Comparison of ENCODE assay signal across 28 cellular contexts in the genomic region with DNA sequence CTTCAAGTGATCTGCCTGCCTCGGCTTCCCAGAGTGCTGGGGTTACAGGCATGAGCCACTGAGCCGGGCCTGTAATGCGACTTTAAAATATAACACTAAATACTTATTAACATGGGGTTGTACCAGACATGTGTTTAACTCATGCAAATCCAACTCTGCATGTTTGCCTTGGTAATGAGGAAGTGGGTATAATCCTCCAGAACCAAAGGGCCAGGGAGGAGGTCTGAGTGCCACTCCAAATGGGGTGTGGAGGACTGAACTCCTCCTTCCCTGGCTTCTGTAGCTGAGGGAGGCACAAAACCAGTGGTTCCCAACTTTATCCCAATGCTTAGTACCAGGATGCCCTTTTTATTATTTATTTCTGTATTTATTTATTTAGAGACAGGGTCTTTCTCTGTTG.
DNase-seq lines count a peak whose midpoint lies in the region; ATAC-seq and TF ChIP-seq lines count a peak whose summit lies in the region.
"Had no signal": no experiment of that assay in that cellular context is flagged by ENCODE, and none has a peak within 500 bp of the region (broad histone marks: within the 10 kb centered on the region; RNA-seq: fewer than 3 reads in every experiment).

No MANE protein-coding gene starts in this region.

- in situ Hi-C loops in GM23248 (cut with MboI): no loop called here

- no peaks in the 10 kb centered on the region for H3K79me2 ChIP-seq in GM23248 (ENCODE audit: insufficient read depth)

- H3K9me3 ChIP-seq in HUES64 (ENCODE audit: insufficient read depth, low read depth, low read length) (peaks cover 10% of the 10 kb centered on the region; the same call in 1 of the 2 replicates), ectodermal cell (ENCODE audit: control insufficient read depth, low read length) (no peaks in the 10 kb centered on the region), GM23248 (ENCODE audit: low read depth) (no peaks in the 10 kb centered on the region)
- H3K9me3 ChIP-seq: colonic mucosa, right lobe of liver, suprapubic skin had no signal

- peaks cover 18% of the 10 kb centered on the region for H3F3A ChIP-seq in GM23248 (ENCODE audit: insufficient read depth)

- no peak overlapping the region for H3K4me3 ChIP-seq in HUES64 (ENCODE audit: low read length)
- H3K4me3 ChIP-seq in ectodermal cell (ENCODE audit: insufficient read depth, low read depth, low read length): no peak overlapping the region
- no peak overlapping the region for H3K4me3 ChIP-seq in GM23248
- H3K4me3 ChIP-seq: colonic mucosa, right lobe of liver, suprapubic skin had no signal

- H3K27ac ChIP-seq in HUES64 (ENCODE audit: low read depth, low read length) (peak overlapping the region; percentile 70; the same call in 1 of the 2 replicates), ectodermal cell (ENCODE audit: insufficient read depth, low read depth, low read length, poor library complexity, severe bottlenecking) (peak overlapping the region; percentile 50), GM23248 (no peak overlapping the region)
- H3K27ac ChIP-seq: colonic mucosa, right lobe of liver, suprapubic skin had no signal

- H3K36me3 Mint-ChIP-seq in stimulated activated memory B cell treated with anti-CD40 and anti-IgM and Interleukin-4, amounts not matched to agents 10 μg/mL and 1 μg/mL and 100 μg/mL, for 72 hours: no peaks in the 10 kb centered on the region
- peaks cover 15% of the 10 kb centered on the region for H3K36me3 Mint-ChIP-seq in WTC11
- H3K36me3 Mint-ChIP-seq: activated naive CD8-positive, alpha-beta T cell treated with anti-CD3 and anti-CD28 coated beads for 36 hours had no signal

- no peak for TF ChIP-seq CTCF in WTC11 (IDR thresholded peaks at IDR 0.05)

- H3K9ac ChIP-seq in HUES64 (ENCODE audit: low read depth, low read length) (no peak overlapping the region), GM23248 (no peak overlapping the region)

- 97% methylated on average over 2 of the region's 3 CpGs for WGBS in HUES64
- WGBS in ectodermal cell, 2 experiments: 83 to 96% methylated on average over 2 to 3 of the region's 3 CpGs
- 98 to 100% methylated on average over 3 of the region's 3 CpGs for WGBS in GM23248 (ENCODE audit: low coverage in 1 of 2, low lambda C conversion rate in 2 of 2, missing lambda C conversion rate in 2 of 2), 2 experiments

- H3K4me1 Mint-ChIP-seq in stimulated activated memory B cell treated with anti-CD40 and anti-IgM and Interleukin-4, amounts not matched to agents 10 μg/mL and 1 μg/mL and 100 μg/mL, for 72 hours: peaks cover 73% of the 10 kb centered on the region
- peaks cover 43% of the 10 kb centered on the region for H3K4me1 Mint-ChIP-seq in WTC11

- H3K4me1 ChIP-seq in HUES64 (ENCODE audit: insufficient read depth, low read length) (peaks cover 8% of the 10 kb centered on the region; the same call in 1 of the 2 replicates), ectodermal cell (ENCODE audit: control insufficient read depth, insufficient read depth, low read length) (peaks cover 17% of the 10 kb centered on the region), GM23248 (ENCODE audit: insufficient read depth) (peaks cover 11% of the 10 kb centered on the region)
- H3K4me1 ChIP-seq: colonic mucosa, right lobe of liver, suprapubic skin had no signal

- H3K9me2 ChIP-seq in GM23248 (ENCODE audit: insufficient read depth): no peaks in the 10 kb centered on the region

- H3K27ac Mint-ChIP-seq in stimulated activated memory B cell treated with anti-CD40 and anti-IgM and Interleukin-4, amounts not matched to agents 10 μg/mL and 1 μg/mL and 100 μg/mL, for 72 hours: peak overlapping the region; percentile 95
- no peak overlapping the region for H3K27ac Mint-ChIP-seq in WTC11
- H3K27ac Mint-ChIP-seq: activated CD8-positive, alpha-beta T cell treated with anti-CD3 and anti-CD28 coated beads, Interleukin-2, amount 10 ng/mL, durations not matched to agents 7 days and 5 days; activated naive CD8-positive, alpha-beta T cell treated with anti-CD3 and anti-CD28 coated beads for 36 hours; effector memory CD8-positive, alpha-beta T cell had no signal

- no peak overlapping the region for H3K4me3 Mint-ChIP-seq in stimulated activated memory B cell treated with anti-CD40 and anti-IgM and Interleukin-4, amounts not matched to agents 10 μg/mL and 1 μg/mL and 100 μg/mL, for 72 hours
- H3K4me3 Mint-ChIP-seq in WTC11: no peak overlapping the region
- H3K4me3 Mint-ChIP-seq: activated CD8-positive, alpha-beta T cell treated with anti-CD3 and anti-CD28 coated beads, Interleukin-2, amount 10 ng/mL, durations not matched to agents 7 days and 5 days; activated naive CD8-positive, alpha-beta T cell treated with anti-CD3 and anti-CD28 coated beads for 36 hours; effector memory CD8-positive, alpha-beta T cell had no signal

- peaks cover 5% of the 10 kb centered on the region for H3K9me3 Mint-ChIP-seq in stimulated activated memory B cell treated with anti-CD40 and anti-IgM and Interleukin-4, amounts not matched to agents 10 μg/mL and 1 μg/mL and 100 μg/mL, for 72 hours
- peaks cover 17% of the 10 kb centered on the region for H3K9me3 Mint-ChIP-seq in WTC11
- H3K9me3 Mint-ChIP-seq: activated naive CD8-positive, alpha-beta T cell treated with anti-CD3 and anti-CD28 coated beads for 36 hours; effector memory CD8-positive, alpha-beta T cell had no signal

- no peak overlapping the region for H2AFZ ChIP-seq in GM23248

- H3K27me3 Mint-ChIP-seq in stimulated activated memory B cell treated with anti-CD40 and anti-IgM and Interleukin-4, amounts not matched to agents 10 μg/mL and 1 μg/mL and 100 μg/mL, for 72 hours: no peaks in the 10 kb centered on the region
- H3K27me3 Mint-ChIP-seq in WTC11 (ENCODE audit: low read depth): no peaks in the 10 kb centered on the region
- H3K27me3 Mint-ChIP-seq: activated naive CD8-positive, alpha-beta T cell treated with anti-CD3 and anti-CD28 coated beads for 36 hours had no signal

- CTCF ChIA-PET in WTC11 (lab: Charles Lee): interaction anchor here (0.6 to 0.9 kb wide), 2 partner anchors 68 to 77 kb away, joined by 3 to 6 read pairs; no protein-coding TSS in a partner anchor

- H3K36me3 ChIP-seq in HUES64 (ENCODE audit: insufficient read depth, low read length) (no peaks in the 10 kb centered on the region), ectodermal cell (ENCODE audit: control insufficient read depth, insufficient read depth, low read length) (no peaks in the 10 kb centered on the region), GM23248 (ENCODE audit: low read depth) (no peaks in the 10 kb centered on the region)
- H3K36me3 ChIP-seq: colonic mucosa, right lobe of liver, suprapubic skin had no signal

- H3K27me3 ChIP-seq in HUES64 (ENCODE audit: insufficient read depth, low read length) (no peaks in the 10 kb centered on the region), ectodermal cell (ENCODE audit: control insufficient read depth, insufficient read depth, low read length, poor library complexity, severe bottlenecking) (no peaks in the 10 kb centered on the region), GM23248 (replicated peaks; ENCODE audit: insufficient read depth) (no peaks in the 10 kb centered on the region)
- H3K27me3 ChIP-seq: colonic mucosa, right lobe of liver, suprapubic skin had no signal

- no peaks in the 10 kb centered on the region for H4K20me1 ChIP-seq in GM23248 (ENCODE audit: insufficient read depth)

- POLR2A ChIA-PET in WTC11 (lab: Charles Lee): no interaction called here

- no peak for ATAC-seq in stimulated activated memory B cell treated with anti-CD40 and anti-IgM and Interleukin-4, amounts not matched to agents 10 μg/mL and 1 μg/mL and 100 μg/mL, for 72 hours
- no peak for ATAC-seq in WTC11
- ATAC-seq: activated CD8-positive, alpha-beta T cell treated with anti-CD3 and anti-CD28 coated beads, Interleukin-2, amount 10 ng/mL, durations not matched to agents 7 days and 5 days; effector memory CD8-positive, alpha-beta T cell; right lobe of liver; Right ventricle myocardium inferior; SK-N-SH treated with all-trans-retinoic acid at 6 μM for 48 hours had no signal

- H3K4me2 ChIP-seq in GM23248 (ENCODE audit: unreplicated experiment): no peak overlapping the region

- DNase-seq in NCI-H2029 treated with DMSO at 0.1 percent for 48 hours (lab: John Stamatoyannopoulos, UW): peak; percentile 17
- DNase-seq in cerebellar nuclear complex (lab: John Stamatoyannopoulos, UW): no peak
- no peak for DNase-seq in WTC11 (ENCODE audit: low spot score)
- no peak for DNase-seq in NCI-H1436 treated with DMSO at 0.1 percent for 48 hours (lab: John Stamatoyannopoulos, UW)
- DNase-seq in GM23248: no peak
- DNase-seq: activated CD8-positive, alpha-beta T cell treated with anti-CD3 and anti-CD28 coated beads, Interleukin-2, amount 10 ng/mL, durations not matched to agents 7 days and 5 days; activated effector memory CD4-positive, alpha-beta T cell treated with Interleukin-2 at 50 U/mL for 16 hours; activated naive CD8-positive, alpha-beta T cell treated with anti-CD3 and anti-CD28 coated beads for 36 hours; C1 segment of cervical spinal cord; colonic mucosa; DND-41; effector memory CD8-positive, alpha-beta T cell; erythroblast; head of caudate nucleus; NCI-H1105; NCI-H1930; NCI-H226; NCI-H82; right lobe of liver; stimulated activated CD4-positive, alpha-beta T cell treated with anti-CD3 and anti-CD28 coated beads, Interleukin-12 subunit alpha, Interleukin-12 subunit beta, amount 100 ng/mL, for 4 hours; stimulated activated CD4-positive, alpha-beta T cell treated with anti-CD3 and anti-CD28 coated beads, Interleukin-4, amount 100 ng/mL, for 1 hour; T-helper 2 cell had no signal

TF ChIP-seq in WTC11, 78 proteins besides CTCF, POLR2A, EP300 and RAD21 (continues in another document):
- TF ChIP-seq, protein P1, sequence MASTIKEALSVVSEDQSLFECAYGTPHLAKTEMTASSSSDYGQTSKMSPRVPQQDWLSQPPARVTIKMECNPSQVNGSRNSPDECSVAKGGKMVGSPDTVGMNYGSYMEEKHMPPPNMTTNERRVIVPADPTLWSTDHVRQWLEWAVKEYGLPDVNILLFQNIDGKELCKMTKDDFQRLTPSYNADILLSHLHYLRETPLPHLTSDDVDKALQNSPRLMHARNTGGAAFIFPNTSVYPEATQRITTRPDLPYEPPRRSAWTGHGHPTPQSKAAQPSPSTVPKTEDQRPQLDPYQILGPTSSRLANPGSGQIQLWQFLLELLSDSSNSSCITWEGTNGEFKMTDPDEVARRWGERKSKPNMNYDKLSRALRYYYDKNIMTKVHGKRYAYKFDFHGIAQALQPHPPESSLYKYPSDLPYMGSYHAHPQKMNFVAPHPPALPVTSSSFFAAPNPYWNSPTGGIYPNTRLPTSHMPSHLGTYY (CRISPR knock-in tag; IDR thresholded peaks at IDR 0.05): no peak
- TF ChIP-seq, protein P2, sequence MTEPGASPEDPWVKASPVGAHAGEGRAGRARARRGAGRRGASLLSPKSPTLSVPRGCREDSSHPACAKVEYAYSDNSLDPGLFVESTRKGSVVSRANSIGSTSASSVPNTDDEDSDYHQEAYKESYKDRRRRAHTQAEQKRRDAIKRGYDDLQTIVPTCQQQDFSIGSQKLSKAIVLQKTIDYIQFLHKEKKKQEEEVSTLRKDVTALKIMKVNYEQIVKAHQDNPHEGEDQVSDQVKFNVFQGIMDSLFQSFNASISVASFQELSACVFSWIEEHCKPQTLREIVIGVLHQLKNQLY (CRISPR knock-in tag; IDR thresholded peaks at IDR 0.05): no peak
- TF ChIP-seq MXD4 (CRISPR knock-in tag; IDR thresholded peaks at IDR 0.05; ENCODE audit: borderline replicate concordance) (no peak), CREM (CRISPR knock-in tag; IDR thresholded peaks at IDR 0.05) (no peak), FOXK1 (CRISPR knock-in tag; IDR thresholded peaks at IDR 0.05) (no peak)
